In the genomic region with DNA sequence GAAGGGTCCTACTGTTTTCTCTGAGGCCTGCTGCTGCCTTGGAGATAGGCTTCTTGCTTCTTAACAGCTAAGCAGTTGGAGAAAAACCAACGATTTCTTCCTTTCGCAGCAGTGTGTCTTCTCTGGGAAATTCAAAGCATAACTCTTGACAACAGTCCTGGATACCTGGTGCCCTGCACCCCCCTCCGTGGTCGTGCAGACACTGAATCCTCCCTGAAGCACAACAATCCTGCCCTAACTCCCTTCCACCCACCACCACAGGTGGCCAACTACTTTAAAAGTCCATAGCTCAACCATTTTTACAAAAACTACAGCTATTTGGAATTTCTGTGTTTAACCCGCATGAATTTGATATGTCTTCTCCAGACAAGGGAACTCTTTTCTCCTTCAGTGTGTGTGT, we compare ENCODE assay signal across 19 cellular contexts.
"Had no signal": no experiment of that assay in that cellular context is flagged by ENCODE, and none has a peak within 500 bp of the region (broad histone marks: within the 10 kb centered on the region; RNA-seq: fewer than 3 reads in every experiment).

No MANE protein-coding gene starts in this region.

- H3K27me3 ChIP-seq: adrenal gland, upper lobe of right lung had no signal

- H3K4me3 Mint-ChIP-seq: activated CD4-positive, alpha-beta memory T cell treated with anti-CD3 and anti-CD28 coated beads, Interleukin-2, amount 10 ng/mL, durations not matched to agents 7 days and 5 days; activated T-cell treated with anti-CD3 and anti-CD28 coated beads, Interleukin-2, amount 50 U/mL, for 24 hours; effector memory CD8-positive, alpha-beta T cell; WTC11 had no signal

- H3K9me3 ChIP-seq: adrenal gland, neutrophil, upper lobe of right lung had no signal

- H3K36me3 ChIP-seq: adrenal gland, neutrophil, upper lobe of right lung had no signal

- DNase-seq: activated CD4-positive, alpha-beta memory T cell treated with anti-CD3 and anti-CD28 coated beads, Interleukin-2, amount 10 ng/mL, durations not matched to agents 7 days and 5 days; activated CD4-positive, alpha-beta T cell treated with anti-CD3 and anti-CD28 coated beads for 4 hours; activated naive CD4-positive, alpha-beta T cell treated with anti-CD3 and anti-CD28 coated beads, Interleukin-2, amount 50 U/mL, for 16 hours; activated T-cell treated with anti-CD3 and anti-CD28 coated beads, Interleukin-2, amount 50 U/mL, for 24 hours; adrenal gland; effector memory CD8-positive, alpha-beta T cell; left colon; retina; stimulated activated CD4-positive, alpha-beta T cell treated with anti-CD3 and anti-CD28 coated beads, Interleukin-4, amount 100 ng/mL, for 4 hours; stimulated activated CD8-positive, alpha-beta memory T cell treated with anti-CD3 and anti-CD28 coated beads, Interleukin-4, amount 100 ng/mL, for 48 hours; stimulated activated naive CD8-positive, alpha-beta T cell treated with anti-CD3 and anti-CD28 coated beads, Interleukin-15, Interleukin-2, amounts not matched to agents 100 U/mL and 50 U/mL, for 24 hours; T-helper 2 cell; upper lobe of right lung had no signal

- FAIRE-seq: bronchial epithelial cell, frontal cortex, islet of Langerhans had no signal

- H3K4me3 ChIP-seq: adrenal gland, skin epidermis, upper lobe of right lung had no signal

- H3K36me3 Mint-ChIP-seq: WTC11 had no signal

- H3K27ac Mint-ChIP-seq: activated CD4-positive, alpha-beta memory T cell treated with anti-CD3 and anti-CD28 coated beads, Interleukin-2, amount 10 ng/mL, durations not matched to agents 7 days and 5 days; activated T-cell treated with anti-CD3 and anti-CD28 coated beads, Interleukin-2, amount 50 U/mL, for 24 hours; effector memory CD8-positive, alpha-beta T cell; WTC11 had no signal

- ATAC-seq: effector memory CD8-positive, alpha-beta T cell; left colon; stimulated activated naive CD8-positive, alpha-beta T cell treated with anti-CD3 and anti-CD28 coated beads, Interleukin-15, Interleukin-2, amounts not matched to agents 100 U/mL and 50 U/mL, for 24 hours; upper lobe of right lung; WTC11 had no signal

- H3K27ac ChIP-seq: adrenal gland, neutrophil, upper lobe of right lung had no signal

- H3K9me3 Mint-ChIP-seq: activated CD4-positive, alpha-beta memory T cell treated with anti-CD3 and anti-CD28 coated beads, Interleukin-2, amount 10 ng/mL, durations not matched to agents 7 days and 5 days; activated T-cell treated with anti-CD3 and anti-CD28 coated beads, Interleukin-2, amount 50 U/mL, for 24 hours; effector memory CD8-positive, alpha-beta T cell had no signal
